Comparison of ENCODE assay signal across 2 cellular contexts in the genomic region with DNA sequence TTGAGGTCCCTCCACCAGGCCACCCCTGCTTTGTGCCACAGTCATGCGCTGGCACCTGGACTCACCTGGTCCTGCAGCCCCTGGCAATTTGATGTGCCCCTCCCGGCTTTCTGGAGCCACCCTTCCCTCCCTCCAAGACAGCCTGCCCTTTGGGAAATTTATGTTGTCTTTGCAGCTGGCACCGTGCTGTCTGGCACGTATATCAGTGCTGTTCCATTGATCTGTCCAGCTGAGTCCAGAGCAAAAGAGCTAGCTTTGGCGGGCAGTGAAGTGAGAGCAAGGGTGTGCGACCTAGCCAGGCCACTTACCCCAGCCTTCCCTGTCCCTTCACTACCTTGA.
TF ChIP-seq lines count a peak whose summit lies in the region.

No MANE protein-coding gene starts in this region.

TF ChIP-seq in GM23338, 12 proteins besides CTCF, POLR2A, EP300 and RAD21:
- TF ChIP-seq, protein P1, sequence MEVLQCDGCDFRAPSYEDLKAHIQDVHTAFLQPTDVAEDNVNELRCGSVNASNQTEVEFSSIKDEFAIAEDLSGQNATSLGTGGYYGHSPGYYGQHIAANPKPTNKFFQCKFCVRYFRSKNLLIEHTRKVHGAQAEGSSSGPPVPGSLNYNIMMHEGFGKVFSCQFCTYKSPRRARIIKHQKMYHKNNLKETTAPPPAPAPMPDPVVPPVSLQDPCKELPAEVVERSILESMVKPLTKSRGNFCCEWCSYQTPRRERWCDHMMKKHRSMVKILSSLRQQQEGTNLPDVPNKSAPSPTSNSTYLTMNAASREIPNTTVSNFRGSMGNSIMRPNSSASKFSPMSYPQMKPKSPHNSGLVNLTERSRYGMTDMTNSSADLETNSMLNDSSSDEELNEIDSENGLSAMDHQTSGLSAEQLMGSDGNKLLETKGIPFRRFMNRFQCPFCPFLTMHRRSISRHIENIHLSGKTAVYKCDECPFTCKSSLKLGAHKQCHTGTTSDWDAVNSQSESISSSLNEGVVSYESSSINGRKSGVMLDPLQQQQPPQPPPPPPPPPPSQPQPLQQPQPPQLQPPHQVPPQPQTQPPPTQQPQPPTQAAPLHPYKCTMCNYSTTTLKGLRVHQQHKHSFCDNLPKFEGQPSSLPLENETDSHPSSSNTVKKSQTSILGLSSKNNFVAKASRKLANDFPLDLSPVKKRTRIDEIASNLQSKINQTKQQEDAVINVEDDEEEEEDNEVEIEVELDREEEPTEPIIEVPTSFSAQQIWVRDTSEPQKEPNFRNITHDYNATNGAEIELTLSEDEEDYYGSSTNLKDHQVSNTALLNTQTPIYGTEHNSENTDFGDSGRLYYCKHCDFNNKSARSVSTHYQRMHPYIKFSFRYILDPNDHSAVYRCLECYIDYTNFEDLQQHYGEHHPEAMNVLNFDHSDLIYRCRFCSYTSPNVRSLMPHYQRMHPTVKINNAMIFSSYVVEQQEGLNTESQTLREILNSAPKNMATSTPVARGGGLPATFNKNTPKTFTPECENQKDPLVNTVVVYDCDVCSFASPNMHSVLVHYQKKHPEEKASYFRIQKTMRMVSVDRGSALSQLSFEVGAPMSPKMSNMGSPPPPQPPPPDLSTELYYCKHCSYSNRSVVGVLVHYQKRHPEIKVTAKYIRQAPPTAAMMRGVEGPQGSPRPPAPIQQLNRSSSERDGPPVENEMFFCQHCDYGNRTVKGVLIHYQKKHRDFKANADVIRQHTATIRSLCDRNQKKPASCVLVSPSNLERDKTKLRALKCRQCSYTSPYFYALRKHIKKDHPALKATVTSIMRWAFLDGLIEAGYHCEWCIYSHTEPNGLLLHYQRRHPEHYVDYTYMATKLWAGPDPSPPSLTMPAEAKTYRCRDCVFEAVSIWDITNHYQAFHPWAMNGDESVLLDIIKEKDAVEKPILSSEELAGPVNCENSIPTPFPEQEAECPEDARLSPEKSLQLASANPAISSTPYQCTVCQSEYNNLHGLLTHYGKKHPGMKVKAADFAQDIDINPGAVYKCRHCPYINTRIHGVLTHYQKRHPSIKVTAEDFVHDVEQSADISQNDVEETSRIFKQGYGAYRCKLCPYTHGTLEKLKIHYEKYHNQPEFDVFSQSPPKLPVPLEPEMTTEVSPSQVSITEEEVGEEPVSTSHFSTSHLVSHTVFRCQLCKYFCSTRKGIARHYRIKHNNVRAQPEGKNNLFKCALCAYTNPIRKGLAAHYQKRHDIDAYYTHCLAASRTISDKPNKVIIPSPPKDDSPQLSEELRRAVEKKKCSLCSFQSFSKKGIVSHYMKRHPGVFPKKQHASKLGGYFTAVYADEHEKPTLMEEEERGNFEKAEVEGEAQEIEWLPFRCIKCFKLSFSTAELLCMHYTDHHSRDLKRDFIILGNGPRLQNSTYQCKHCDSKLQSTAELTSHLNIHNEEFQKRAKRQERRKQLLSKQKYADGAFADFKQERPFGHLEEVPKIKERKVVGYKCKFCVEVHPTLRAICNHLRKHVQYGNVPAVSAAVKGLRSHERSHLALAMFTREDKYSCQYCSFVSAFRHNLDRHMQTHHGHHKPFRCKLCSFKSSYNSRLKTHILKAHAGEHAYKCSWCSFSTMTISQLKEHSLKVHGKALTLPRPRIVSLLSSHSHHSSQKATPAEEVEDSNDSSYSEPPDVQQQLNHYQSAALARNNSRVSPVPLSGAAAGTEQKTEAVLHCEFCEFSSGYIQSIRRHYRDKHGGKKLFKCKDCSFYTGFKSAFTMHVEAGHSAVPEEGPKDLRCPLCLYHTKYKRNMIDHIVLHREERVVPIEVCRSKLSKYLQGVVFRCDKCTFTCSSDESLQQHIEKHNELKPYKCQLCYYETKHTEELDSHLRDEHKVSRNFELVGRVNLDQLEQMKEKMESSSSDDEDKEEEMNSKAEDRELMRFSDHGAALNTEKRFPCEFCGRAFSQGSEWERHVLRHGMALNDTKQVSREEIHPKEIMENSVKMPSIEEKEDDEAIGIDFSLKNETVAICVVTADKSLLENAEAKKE (CRISPR knock-in tag; IDR thresholded peaks at IDR 0.05) = no peak
- TF ChIP-seq CREB1 (CRISPR knock-in tag; IDR thresholded peaks at IDR 0.05; ENCODE audit: low read depth) (no peak), POLR2AphosphoS5 (IDR thresholded peaks at IDR 0.05; ENCODE audit: low read depth) (no peak), ZNF331 (CRISPR knock-in tag; IDR thresholded peaks at IDR 0.05; ENCODE audit: low read depth) (no peak), STAT1 (IDR thresholded peaks at IDR 0.05; ENCODE audit: unreplicated experiment) (no peak), NANOG (IDR thresholded peaks at IDR 0.05; ENCODE audit: borderline replicate concordance) (no peak), EZH2 (IDR thresholded peaks at IDR 0.05; ENCODE audit: low read depth, unreplicated experiment) (no peak)
- TF ChIP-seq, protein P2, sequence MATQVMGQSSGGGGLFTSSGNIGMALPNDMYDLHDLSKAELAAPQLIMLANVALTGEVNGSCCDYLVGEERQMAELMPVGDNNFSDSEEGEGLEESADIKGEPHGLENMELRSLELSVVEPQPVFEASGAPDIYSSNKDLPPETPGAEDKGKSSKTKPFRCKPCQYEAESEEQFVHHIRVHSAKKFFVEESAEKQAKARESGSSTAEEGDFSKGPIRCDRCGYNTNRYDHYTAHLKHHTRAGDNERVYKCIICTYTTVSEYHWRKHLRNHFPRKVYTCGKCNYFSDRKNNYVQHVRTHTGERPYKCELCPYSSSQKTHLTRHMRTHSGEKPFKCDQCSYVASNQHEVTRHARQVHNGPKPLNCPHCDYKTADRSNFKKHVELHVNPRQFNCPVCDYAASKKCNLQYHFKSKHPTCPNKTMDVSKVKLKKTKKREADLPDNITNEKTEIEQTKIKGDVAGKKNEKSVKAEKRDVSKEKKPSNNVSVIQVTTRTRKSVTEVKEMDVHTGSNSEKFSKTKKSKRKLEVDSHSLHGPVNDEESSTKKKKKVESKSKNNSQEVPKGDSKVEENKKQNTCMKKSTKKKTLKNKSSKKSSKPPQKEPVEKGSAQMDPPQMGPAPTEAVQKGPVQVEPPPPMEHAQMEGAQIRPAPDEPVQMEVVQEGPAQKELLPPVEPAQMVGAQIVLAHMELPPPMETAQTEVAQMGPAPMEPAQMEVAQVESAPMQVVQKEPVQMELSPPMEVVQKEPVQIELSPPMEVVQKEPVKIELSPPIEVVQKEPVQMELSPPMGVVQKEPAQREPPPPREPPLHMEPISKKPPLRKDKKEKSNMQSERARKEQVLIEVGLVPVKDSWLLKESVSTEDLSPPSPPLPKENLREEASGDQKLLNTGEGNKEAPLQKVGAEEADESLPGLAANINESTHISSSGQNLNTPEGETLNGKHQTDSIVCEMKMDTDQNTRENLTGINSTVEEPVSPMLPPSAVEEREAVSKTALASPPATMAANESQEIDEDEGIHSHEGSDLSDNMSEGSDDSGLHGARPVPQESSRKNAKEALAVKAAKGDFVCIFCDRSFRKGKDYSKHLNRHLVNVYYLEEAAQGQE (IDR thresholded peaks at IDR 0.05; ENCODE audit: unreplicated experiment) = no peak
TF ChIP-seq in GM23338: peak in this region for 0.

TF ChIP-seq in K562, 482 proteins besides CTCF, POLR2A, EP300 and RAD21:
- TF ChIP-seq HNRNPLL (IDR thresholded peaks at IDR 0.05; ENCODE audit: low read depth, low read length, poor library complexity, severe bottlenecking) (no peak), JUND (IDR thresholded peaks at IDR 0.05; ENCODE audit: borderline replicate concordance, low read depth, low read length) (no peak), JUND (tag; IDR thresholded peaks at IDR 0.05; ENCODE audit: borderline replicate concordance, low read depth, low read length) (no peak), ZC3H4 (CRISPR knock-in tag; IDR thresholded peaks at IDR 0.05; ENCODE audit: borderline replicate concordance) (no peak), FOS (IDR thresholded peaks at IDR 0.05; ENCODE audit: extremely low read depth, insufficient read length) (no peak), EZH2 (IDR thresholded peaks at IDR 0.05; ENCODE audit: borderline replicate concordance, low read depth, low read length) (no peak), SMARCA4 (IDR thresholded peaks at IDR 0.05) (no peak), GTF2E2 (tag; IDR thresholded peaks at IDR 0.05) (no peak), MAZ (CRISPR knock-in tag; conservative IDR thresholded peaks at IDR 0.05 in 1 of 2, IDR thresholded peaks at IDR 0.05 in 1 of 2) (no peak), ARID2 (IDR thresholded peaks at IDR 0.05) (no peak)
